ENCODE assay signal across 21 cellular contexts in the genomic region with DNA sequence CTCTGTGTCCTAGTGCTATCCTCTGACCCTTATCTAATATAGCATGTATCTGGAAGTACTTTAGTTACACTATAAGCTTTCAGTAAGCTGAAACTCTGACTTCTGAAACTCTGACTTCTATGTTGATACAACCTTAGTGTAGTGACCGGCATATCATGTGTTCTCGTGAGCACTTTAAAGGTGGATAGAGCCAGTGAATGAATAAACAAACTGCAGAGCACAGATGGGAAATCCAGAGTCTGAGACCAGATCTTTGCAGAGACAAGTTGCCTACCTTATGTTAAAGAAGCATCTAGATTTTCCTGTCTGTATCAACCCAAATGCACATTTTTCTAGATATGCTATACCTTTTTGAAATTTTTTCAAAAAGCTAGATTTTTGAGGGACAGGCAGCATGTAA. TPM values are rescaled to one million over a fixed set of nuclear protein-coding genes. Genes with fewer than 3 reads are reported as not detected.
A peak's percentile ranks its signal among the peaks of the same experiment; 100 is the strongest.
DNase-seq lines count a peak whose midpoint lies in the region; ATAC-seq, FAIRE-seq and TF ChIP-seq lines count a peak whose summit lies in the region.
"Had no signal": no experiment of that assay in that cellular context is flagged by ENCODE, and none has a peak within 500 bp of the region (broad histone marks: within the 10 kb centered on the region; RNA-seq: fewer than 3 reads in every experiment).

No MANE protein-coding gene starts in this region.

- peak overlapping the region; percentile 34 to 64 for H3K27ac ChIP-seq in liver (ENCODE audit: low read depth in 1 of 2, low read length in 2 of 2)
- no peak overlapping the region for H3K27ac ChIP-seq in HepG2 (ENCODE audit: extremely low read length, insufficient read depth, low read length)
- H3K27ac ChIP-seq in hepatocyte = no peak overlapping the region
- H3K27ac ChIP-seq in gastrocnemius medialis = peak overlapping the region; percentile 41 to 79 (median 69)
- H3K27ac ChIP-seq in adrenal gland = no peak overlapping the region
- H3K27ac ChIP-seq: RWPE1 had no signal

- no peaks in the 10 kb centered on the region for H4K20me1 ChIP-seq in HepG2 (ENCODE audit: insufficient read depth, low read length)
- H4K20me1 ChIP-seq in hepatocyte (ENCODE audit: insufficient read depth, poor library complexity, severe bottlenecking) = no peaks in the 10 kb centered on the region

- in situ Hi-C loops in HepG2 (cut with HindIII; ENCODE audit: extremely low pct_ligation_motif_present, low pct_unique_long_range_greater_than_20kb) = no loop called here
- in situ Hi-C loops in gastrocnemius medialis (cut with MboI; ENCODE audit: low sequenced_read_pairs in 4 of 4) = no loop called here

- BruUV-seq in HepG2 (replicated peaks; lab: Mats Ljungman, UMichigan) = no TSS peak

- no peak overlapping the region for H3K4me3 Mint-ChIP-seq in glutamatergic neuron (ENCODE audit: unreplicated experiment)
- H3K4me3 Mint-ChIP-seq: activated CD4-positive, alpha-beta T cell treated with anti-CD3 and anti-CD28 coated beads, Interleukin-2, amount 10 ng/mL, durations not matched to agents 24 days and 14 days; CD4-positive, alpha-beta memory T cell; central memory CD8-positive, alpha-beta T cell; stimulated activated memory B cell treated with anti-CD40 and anti-IgM and Interleukin-4, amounts not matched to agents 10 μg/mL and 1 μg/mL and 100 μg/mL, for 72 hours had no signal

- H3K4me3 ChIP-seq in liver (ENCODE audit: low read depth in 1 of 3, low read length in 3 of 3) = no peak overlapping the region
- no peak overlapping the region for H3K4me3 ChIP-seq in HepG2 (replicated peaks in 1 of 3; ENCODE audit: insufficient read depth in 1 of 3, low read depth in 2 of 3, low read length in 3 of 3)
- no peak overlapping the region for H3K4me3 ChIP-seq in hepatocyte
- peak overlapping the region in 2 of 4 donors; percentile 11 to 40 for H3K4me3 ChIP-seq in gastrocnemius medialis
- H3K4me3 ChIP-seq in adrenal gland = no peak overlapping the region

- POLR2A ChIA-PET in HepG2 (lab: Yijun Ruan, JAX) = no interaction called here

- no peaks in the 10 kb centered on the region for H3K27me3 Mint-ChIP-seq in glutamatergic neuron (ENCODE audit: unreplicated experiment)
- H3K27me3 Mint-ChIP-seq: activated CD4-positive, alpha-beta T cell treated with anti-CD3 and anti-CD28 coated beads, Interleukin-2, amount 10 ng/mL, durations not matched to agents 24 days and 14 days; CD4-positive, alpha-beta memory T cell; central memory CD8-positive, alpha-beta T cell; stimulated activated memory B cell treated with anti-CD40 and anti-IgM and Interleukin-4, amounts not matched to agents 10 μg/mL and 1 μg/mL and 100 μg/mL, for 72 hours had no signal

- ATAC-seq in HepG2 (no peak), gastrocnemius medialis (no peak)
- ATAC-seq: stimulated activated memory B cell treated with anti-CD40 and anti-IgM and Interleukin-4, amounts not matched to agents 10 μg/mL and 1 μg/mL and 100 μg/mL, for 72 hours had no signal

- H3K36me3 ChIP-seq in liver (ENCODE audit: control insufficient read depth in 4 of 4, insufficient read depth in 3 of 4, low read depth in 1 of 4, low read length in 3 of 4) (no peaks in the 10 kb centered on the region), HepG2 (replicated peaks in 1 of 2; ENCODE audit: control insufficient read depth in 1 of 2, insufficient read depth in 2 of 2, low read length in 2 of 2) (no peaks in the 10 kb centered on the region), hepatocyte (replicated peaks; ENCODE audit: insufficient read depth, low read depth) (no peaks in the 10 kb centered on the region), gastrocnemius medialis (no peaks in the 10 kb centered on the region), adrenal gland (replicated peaks in 1 of 2) (peaks cover 0 to 1% of the 10 kb centered on the region in 2 donors)

- CTCF ChIA-PET in HepG2 (lab: Yijun Ruan, JAX; ENCODE audit: low intra/inter-chr PET ratio, low total read pairs) = no interaction called here

- TF ChIP-seq CTCF in liver (IDR thresholded peaks at IDR 0.05; ENCODE audit: low read depth, low read length, missing input control) (no peak), HepG2 (CRISPR knock-in tag; IDR thresholded peaks at IDR 0.05) (no peak), hepatocyte (IDR thresholded peaks at IDR 0.05; ENCODE audit: poor library complexity) (no peak), gastrocnemius medialis (IDR thresholded peaks at IDR 0.05 in 4 of 5, conservative IDR thresholded peaks at IDR 0.05 in 1 of 5) (no peak), adrenal gland (IDR thresholded peaks at IDR 0.05) (no peak), glutamatergic neuron (IDR thresholded peaks at IDR 0.05; ENCODE audit: partially characterized antibody, unreplicated experiment) (no peak)

- 49% methylated on average over 2 of the region's 2 CpGs for WGBS in liver
- 91% methylated on average over 2 of the region's 2 CpGs for WGBS in HepG2 (ENCODE audit: low lambda C conversion rate)
- WGBS in hepatocyte (ENCODE audit: low lambda C conversion rate, missing lambda C conversion rate) = 45% methylated on average over 2 of the region's 2 CpGs
- WGBS in adrenal gland, 4 donors = 75 to 87% (median 83%) methylated on average over 2 of the region's 2 CpGs

- no peak for DNase-seq in HepG2 (ENCODE audit: low spot score)
- DNase-seq in hepatocyte (ENCODE audit: low spot score) = no peak
- no peak for DNase-seq in gastrocnemius medialis
- no peak for DNase-seq in GM19239 (ENCODE audit: insufficient read length, low spot score)
- no peak for DNase-seq in adrenal gland
- DNase-seq in T-helper 1 cell = no peak
- DNase-seq in glutamatergic neuron = no peak
- DNase-seq: activated CD4-positive, alpha-beta T cell treated with anti-CD3 and anti-CD28 coated beads, Interleukin-2, amount 10 ng/mL, durations not matched to agents 24 days and 14 days; activated effector memory CD4-positive, alpha-beta T cell treated with anti-CD3 and anti-CD28 coated beads, Interleukin-2, amount 50 U/mL, for 16 hours; CD4-positive, alpha-beta memory T cell; effector CD4-positive, alpha-beta T cell; GF-D8; H7; mesendoderm; NCI-H1417; NCI-H524 treated with DMSO at 0.1 percent for 48 hours had no signal

- TF ChIP-seq EP300 in HepG2 (IDR thresholded peaks at IDR 0.05; ENCODE audit: low read depth in 2 of 2, low read length in 2 of 2) (no peak), HepG2 (CRISPR knock-in tag; IDR thresholded peaks at IDR 0.05; ENCODE audit: borderline replicate concordance) (no peak)

- TF ChIP-seq POLR2A in HepG2 (IDR thresholded peaks at IDR 0.05; ENCODE audit: insufficient read depth in 1 of 2, low read depth in 2 of 2, low read length in 2 of 2) (no peak), gastrocnemius medialis (IDR thresholded peaks at IDR 0.05) (no peak), adrenal gland (IDR thresholded peaks at IDR 0.05) (no peak)

- FAIRE-seq in HepG2 (lab: Jason Lieb, UNC) = no peak
- no peak for FAIRE-seq in GM19239 (lab: Jason Lieb, UNC)
- FAIRE-seq: islet of Langerhans had no signal

- H3K4me1 ChIP-seq in liver (ENCODE audit: control insufficient read depth in 4 of 4, insufficient read depth in 4 of 4, low read length in 3 of 4) (peaks cover 1 to 20% (median 14%) of the 10 kb centered on the region in 4 donors), HepG2 (ENCODE audit: insufficient read depth, low read length) (no peaks in the 10 kb centered on the region), hepatocyte (ENCODE audit: insufficient read depth) (peaks cover 25% of the 10 kb centered on the region), gastrocnemius medialis (peaks cover 0 to 8% of the 10 kb centered on the region in 2 donors), adrenal gland (replicated peaks in 1 of 2) (peaks cover 15 to 30% of the 10 kb centered on the region in 2 donors)

- H3K27ac Mint-ChIP-seq in glutamatergic neuron (ENCODE audit: unreplicated experiment) = no peak overlapping the region
- H3K27ac Mint-ChIP-seq: activated CD4-positive, alpha-beta T cell treated with anti-CD3 and anti-CD28 coated beads, Interleukin-2, amount 10 ng/mL, durations not matched to agents 24 days and 14 days; CD4-positive, alpha-beta memory T cell; stimulated activated memory B cell treated with anti-CD40 and anti-IgM and Interleukin-4, amounts not matched to agents 10 μg/mL and 1 μg/mL and 100 μg/mL, for 72 hours had no signal

- H3K27me3 ChIP-seq in liver (ENCODE audit: control insufficient read depth in 4 of 4, insufficient read depth in 4 of 4, low read length in 3 of 4) (no peaks in the 10 kb centered on the region), HepG2 (ENCODE audit: control insufficient read depth in 1 of 2, insufficient read depth in 2 of 2, low read length in 2 of 2) (no peaks in the 10 kb centered on the region), hepatocyte (no peaks in the 10 kb centered on the region), gastrocnemius medialis (no peaks in the 10 kb centered on the region), adrenal gland (no peaks in the 10 kb centered on the region)

- intact Hi-C loops in HepG2 (cut with micrococcal nuclease; ENCODE audit: unreplicated experiment) = no loop called here
- intact Hi-C loops in gastrocnemius medialis (cut with DNase I; ENCODE audit: low total_unique reads) = no loop called here
- intact Hi-C loops in adrenal gland (cut with DNase I) = no loop called here

- peaks cover 11% of the 10 kb centered on the region for H3K4me1 Mint-ChIP-seq in glutamatergic neuron (ENCODE audit: low read depth, unreplicated experiment)

- no peaks in the 10 kb centered on the region for H3K9me2 ChIP-seq in hepatocyte (replicated peaks; ENCODE audit: insufficient read depth)

- H3K9me3 ChIP-seq in liver (ENCODE audit: control insufficient read depth in 4 of 4, low read length in 3 of 4) (no peaks in the 10 kb centered on the region), HepG2 (ENCODE audit: low read length) (no peaks in the 10 kb centered on the region), hepatocyte (ENCODE audit: low read depth) (no peaks in the 10 kb centered on the region), gastrocnemius medialis (no peaks in the 10 kb centered on the region), adrenal gland (replicated peaks in 1 of 3) (no peaks in the 10 kb centered on the region)

- H3K9me3 Mint-ChIP-seq in glutamatergic neuron (ENCODE audit: unreplicated experiment) = no peaks in the 10 kb centered on the region
- H3K9me3 Mint-ChIP-seq: activated CD4-positive, alpha-beta T cell treated with anti-CD3 and anti-CD28 coated beads, Interleukin-2, amount 10 ng/mL, durations not matched to agents 24 days and 14 days; CD4-positive, alpha-beta memory T cell; central memory CD8-positive, alpha-beta T cell had no signal

- H3K36me3 Mint-ChIP-seq in glutamatergic neuron (ENCODE audit: unreplicated experiment) = no peaks in the 10 kb centered on the region

- H3K4me2 ChIP-seq in HepG2 (ENCODE audit: low read depth, low read length) = no peak overlapping the region
- peak overlapping the region; percentile 15 for H3K4me2 ChIP-seq in hepatocyte

- no peak overlapping the region for H2AFZ ChIP-seq in HepG2 (ENCODE audit: low read length)
- H2AFZ ChIP-seq in hepatocyte = no peak overlapping the region

- TF ChIP-seq RAD21 in liver (IDR thresholded peaks at IDR 0.05) (no peak), HepG2 (CRISPR knock-in tag; IDR thresholded peaks at IDR 0.05) (no peak)

- H3K9ac ChIP-seq in liver (ENCODE audit: low read depth in 1 of 2, low read length in 2 of 2) (no peak overlapping the region), HepG2 (ENCODE audit: insufficient read depth, low read depth, low read length) (no peak overlapping the region)

- H3K79me2 ChIP-seq in HepG2 (ENCODE audit: insufficient read depth, low read length) (no peaks in the 10 kb centered on the region), hepatocyte (no peaks in the 10 kb centered on the region)

RNA-seq across cellular contexts. Expression of gene ACTA2, which starts 3.5 kb away (rescaled TPM):
- total RNA-seq in liver = 100 to 1,000 TPM in 1 of 2 donors, 10 to 100 TPM in 1; 13.2 to 182 TPM
- polyA plus RNA-seq in liver = 100 to 1,000 TPM in 1 of 2 donors, 10 to 100 TPM in 1; 16.8 to 130 TPM
- 58.1 and 59.9 TPM in 2 replicates for total RNA-seq in HepG2 (2016; rRNA removed; fragmentation: Illumina TruSeq; extraction: Trizol)
- 21.6 and 22.5 TPM in 2 replicates for total RNA-seq in HepG2 (2016; cell fraction: cytosol; rRNA removed; fragmentation: Illumina TruSeq; extraction: Trizol; ENCODE audit: low read depth)
- total RNA-seq in HepG2 (2016; cell fraction: insoluble cytoplasmic fraction; rRNA removed; fragmentation: Illumina TruSeq; extraction: Trizol) = 50.7 and 62.7 TPM in 2 replicates
- 33.4 and 39.8 TPM in 2 replicates for total RNA-seq in HepG2 (2016; cell fraction: membrane; rRNA removed; fragmentation: Illumina TruSeq; extraction: Trizol)
- 33.1 and 39.3 TPM in 2 replicates for total RNA-seq in HepG2 (2016; cell fraction: nucleus; rRNA removed; fragmentation: Illumina TruSeq; extraction: Trizol)
- polyA plus RNA-seq in HepG2 (2011; rRNA removed) = 21.8 and 25.1 TPM in 2 replicates
- polyA plus RNA-seq in HepG2 (2011; cell fraction: cytosol; rRNA removed) = 32.0 and 34.2 TPM in 2 replicates
- polyA plus RNA-seq in HepG2 (2011; cell fraction: nucleus; rRNA removed) = 20.1 and 23.1 TPM in 2 replicates
- polyA plus RNA-seq in HepG2 (2012) = 30.5 and 47.4 TPM in 2 replicates
- 30.8 and 35.7 TPM in 2 replicates for polyA plus RNA-seq in HepG2 (2016; cell fraction: cytosol; fragmentation: Illumina TruSeq; extraction: Trizol; ENCODE audit: low read depth)
- polyA plus RNA-seq in HepG2 (2016; cell fraction: insoluble cytoplasmic fraction; fragmentation: Illumina TruSeq; extraction: Trizol; ENCODE audit: low read depth) = 81.9 and 99.8 TPM in 2 replicates
- 45.1 and 45.4 TPM in 2 replicates for polyA plus RNA-seq in HepG2 (2016; cell fraction: membrane; fragmentation: Illumina TruSeq; extraction: Trizol; ENCODE audit: low read depth)
- 60.8 and 61.8 TPM in 2 replicates for polyA plus RNA-seq in HepG2 (2016; cell fraction: nucleus; fragmentation: Illumina TruSeq; extraction: Trizol; ENCODE audit: insufficient read depth, low read depth)
- polyA minus RNA-seq in HepG2 (2011; rRNA and poly(A)+ RNA removed; ENCODE audit: low replicate concordance) = 3.6 and 48.3 TPM in 2 replicates
- 35.2 and 40.9 TPM in 2 replicates for polyA minus RNA-seq in HepG2 (2011; cell fraction: cytosol; rRNA and poly(A)+ RNA removed)
- polyA minus RNA-seq in HepG2 (2011; cell fraction: nucleus; rRNA and poly(A)+ RNA removed) = 13.9 and 20.1 TPM in 2 replicates
- total RNA-seq in hepatocyte = 218 and 231 TPM in 2 replicates
- polyA plus RNA-seq in hepatocyte = 207 and 251 TPM in 2 replicates
- total RNA-seq in gastrocnemius medialis = 100 to 1,000 TPM in 1 of 4 donors, 10 to 100 TPM in 3; 23.4 to 119 (median 74.2) TPM
- 100 to 1,000 TPM in 6 of 8 donors, 10 to 100 TPM in 2; 94.3 to 529 (median 365) TPM for total RNA-seq in adrenal gland
- 100 to 1,000 TPM; 135 to 357 (median 298) TPM for polyA plus RNA-seq in adrenal gland
- total RNA-seq in glutamatergic neuron (ENCODE audit: unreplicated experiment) = 4.3 TPM
- total RNA-seq: H7 had no signal

RNA-seq across cellular contexts. Expression of gene FAS, which starts 41.5 kb away (rescaled TPM):
- total RNA-seq in liver = 10 to 100 TPM in 1 of 2 donors, 1 to 10 TPM in 1; 2.2 to 13.2 TPM
- 1 to 10 TPM; 5.6 to 6.2 TPM for polyA plus RNA-seq in liver
- 15.0 and 17.9 TPM in 2 replicates for total RNA-seq in HepG2 (2016; rRNA removed; fragmentation: Illumina TruSeq; extraction: Trizol)
- total RNA-seq in HepG2 (2016; cell fraction: cytosol; rRNA removed; fragmentation: Illumina TruSeq; extraction: Trizol; ENCODE audit: low read depth) = 4.8 and 5.4 TPM in 2 replicates
- total RNA-seq in HepG2 (2016; cell fraction: insoluble cytoplasmic fraction; rRNA removed; fragmentation: Illumina TruSeq; extraction: Trizol) = 15.8 and 17.7 TPM in 2 replicates
- 11.2 and 12.0 TPM in 2 replicates for total RNA-seq in HepG2 (2016; cell fraction: membrane; rRNA removed; fragmentation: Illumina TruSeq; extraction: Trizol)
- 21.8 and 24.6 TPM in 2 replicates for total RNA-seq in HepG2 (2016; cell fraction: nucleus; rRNA removed; fragmentation: Illumina TruSeq; extraction: Trizol)
- polyA plus RNA-seq in HepG2 (2011; rRNA removed) = 4.3 and 5.9 TPM in 2 replicates
- 2.6 and 4.4 TPM in 2 replicates for polyA plus RNA-seq in HepG2 (2011; cell fraction: cytosol; rRNA removed)
- polyA plus RNA-seq in HepG2 (2011; cell fraction: nucleus; rRNA removed) = 3.1 and 3.5 TPM in 2 replicates
- polyA plus RNA-seq in HepG2 (2012) = 3.1 and 3.3 TPM in 2 replicates
- polyA plus RNA-seq in HepG2 (2016; cell fraction: cytosol; fragmentation: Illumina TruSeq; extraction: Trizol; ENCODE audit: low read depth) = 3.1 and 3.6 TPM in 2 replicates
- polyA plus RNA-seq in HepG2 (2016; cell fraction: insoluble cytoplasmic fraction; fragmentation: Illumina TruSeq; extraction: Trizol; ENCODE audit: low read depth) = 14.7 and 16.1 TPM in 2 replicates
- 6.2 and 7.4 TPM in 2 replicates for polyA plus RNA-seq in HepG2 (2016; cell fraction: membrane; fragmentation: Illumina TruSeq; extraction: Trizol; ENCODE audit: low read depth)
- 29.8 and 31.9 TPM in 2 replicates for polyA plus RNA-seq in HepG2 (2016; cell fraction: nucleus; fragmentation: Illumina TruSeq; extraction: Trizol; ENCODE audit: insufficient read depth, low read depth)
- polyA minus RNA-seq in HepG2 (2011; rRNA and poly(A)+ RNA removed; ENCODE audit: low replicate concordance) = 3.7 and 12.5 TPM in 2 replicates
- polyA minus RNA-seq in HepG2 (2011; cell fraction: cytosol; rRNA and poly(A)+ RNA removed) = 3.7 and 4.0 TPM in 2 replicates
- polyA minus RNA-seq in HepG2 (2011; cell fraction: nucleus; rRNA and poly(A)+ RNA removed) = 8.6 and 13.1 TPM in 2 replicates
- total RNA-seq in hepatocyte = 13.9 and 14.1 TPM in 2 replicates
- polyA plus RNA-seq in hepatocyte = 7.3 and 8.0 TPM in 2 replicates
- 1 to 10 TPM; 2.7 to 5.9 (median 4.9) TPM for total RNA-seq in gastrocnemius medialis
- 100 to 1,000 TPM in 1 of 8 donors, 10 to 100 TPM in 7; 30.4 to 236 (median 58.7) TPM for total RNA-seq in adrenal gland
- 10 to 100 TPM; 14.4 to 58.9 (median 18.6) TPM for polyA plus RNA-seq in adrenal gland
- total RNA-seq in glutamatergic neuron (ENCODE audit: unreplicated experiment) = 0.69 TPM

Comparison
In these comparisons a context has a peak if more than half of its experiments do, and no peak if none do; other contexts are left out.
1. H3K27ac ChIP-seq: peak in liver (2 of 2) and gastrocnemius medialis (4 of 4); none in HepG2 (single experiment), hepatocyte (single experiment) and adrenal gland (0 of 5).